Comparison of ENCODE assay signal across 21 cellular contexts in the genomic region with DNA sequence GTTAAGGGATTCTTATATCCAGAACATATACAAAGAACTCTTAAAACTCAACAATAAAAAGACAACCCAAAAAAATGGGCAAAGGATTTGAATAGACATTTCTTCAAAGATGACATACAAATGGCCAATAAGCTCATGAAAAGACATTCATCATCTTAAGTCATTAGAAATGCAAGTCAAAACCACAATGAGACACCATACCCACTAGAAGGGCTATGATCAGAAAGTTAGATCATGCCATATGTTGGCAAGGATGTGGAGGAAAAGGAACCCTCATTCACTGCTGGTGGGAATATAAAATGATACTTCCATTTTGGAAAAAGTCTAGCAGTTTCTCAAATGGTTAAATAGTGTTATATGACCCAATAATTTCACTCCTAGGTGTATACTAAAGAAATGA. TPM values are rescaled to one million over a fixed set of nuclear protein-coding genes. Genes with fewer than 3 reads are reported as not detected.
A peak's percentile ranks its signal among the peaks of the same experiment; 100 is the strongest.
DNase-seq lines count a peak whose midpoint lies in the region; ATAC-seq and TF ChIP-seq lines count a peak whose summit lies in the region.
"Had no signal": no experiment of that assay in that cellular context is flagged by ENCODE, and none has a peak within 500 bp of the region (broad histone marks: within the 10 kb centered on the region; RNA-seq: fewer than 3 reads in every experiment).

No MANE protein-coding gene starts in this region.

- no peak overlapping the region for H3K4me2 ChIP-seq in SK-N-SH
- H3K4me2 ChIP-seq: PC-9 had no signal

- H4K20me1 ChIP-seq in SK-N-SH (ENCODE audit: insufficient read depth) = no peaks in the 10 kb centered on the region

- H3K27me3 ChIP-seq in SK-N-SH (ENCODE audit: insufficient read depth) (no peaks in the 10 kb centered on the region), sigmoid colon (no peaks in the 10 kb centered on the region)
- no peaks in the 10 kb centered on the region for H3K27me3 ChIP-seq in effector memory CD4-positive, alpha-beta T cell (replicated peaks; ENCODE audit: control insufficient read depth, insufficient read depth, low read length, poor library complexity, severe bottlenecking)

- H3K36me3 Mint-ChIP-seq in stimulated activated naive B cell treated with anti-CD40 and anti-IgM and Interleukin-4, amounts not matched to agents 10 μg/mL and 1 μg/mL and 100 μg/mL, for 72 hours = peaks cover 12 to 29% of the 10 kb centered on the region in 2 donors
- peaks cover 25% of the 10 kb centered on the region for H3K36me3 Mint-ChIP-seq in stimulated activated effector memory CD8-positive, alpha-beta T cell treated with anti-CD3 and anti-CD28 coated beads, Interleukin-12 subunit alpha, Interleukin-12 subunit beta, amount 100 ng/mL, for 72 hours

- TF ChIP-seq EP300 in SK-N-SH (IDR thresholded peaks at IDR 0.05; ENCODE audit: borderline replicate concordance in 1 of 2, low read depth in 1 of 2, low read length in 1 of 2) (no peak), sigmoid colon (IDR thresholded peaks at IDR 0.05) (no peak)

- H3K4me1 Mint-ChIP-seq in stimulated activated naive B cell treated with anti-CD40 and anti-IgM and Interleukin-4, amounts not matched to agents 10 μg/mL and 1 μg/mL and 100 μg/mL, for 72 hours = peaks cover 6 to 15% of the 10 kb centered on the region in 2 donors
- H3K4me1 Mint-ChIP-seq in stimulated activated effector memory CD8-positive, alpha-beta T cell treated with anti-CD3 and anti-CD28 coated beads, Interleukin-12 subunit alpha, Interleukin-12 subunit beta, amount 100 ng/mL, for 72 hours = peaks cover 9% of the 10 kb centered on the region

- H3K4me1 ChIP-seq in SK-N-SH (ENCODE audit: control insufficient read depth in 1 of 2, insufficient read depth in 2 of 2, low read depth in 1 of 2, low read length in 1 of 2) (peaks cover 0 to 3% of the 10 kb centered on the region in 2 experiments; a peak in 1 of 4 replicates), sigmoid colon (peaks cover 0 to 53% (median 47%) of the 10 kb centered on the region in 4 donors)
- H3K4me1 ChIP-seq in effector memory CD4-positive, alpha-beta T cell (ENCODE audit: control insufficient read depth, insufficient read depth, low read length, poor library complexity, severe bottlenecking) = no peaks in the 10 kb centered on the region

- peaks cover 10% of the 10 kb centered on the region for H3F3A ChIP-seq in SK-N-SH (replicated peaks; ENCODE audit: insufficient read depth)

- intact Hi-C loops in sigmoid colon (cut with DNase I) = no loop called here

- CTCF ChIA-PET in SK-N-SH (lab: Yijun Ruan, JAX) = interaction anchor here (0.7 kb wide), 1 partner anchor 199 kb away, joined by 3 read pairs; no protein-coding TSS in a partner anchor

- H3K36me3 ChIP-seq in SK-N-SH (replicated peaks in 1 of 2; ENCODE audit: control insufficient read depth in 1 of 2, insufficient read depth in 2 of 2, low read length in 1 of 2) = no peaks in the 10 kb centered on the region
- no peaks in the 10 kb centered on the region for H3K36me3 ChIP-seq in sigmoid colon
- H3K36me3 ChIP-seq in effector memory CD4-positive, alpha-beta T cell (ENCODE audit: control insufficient read depth, insufficient read depth, low read length) = peaks cover 6% of the 10 kb centered on the region

- DNase-seq in SK-N-SH = no peak
- peak; percentile 32 for DNase-seq in RKO (ENCODE audit: low spot score)
- peak; percentile 9 for DNase-seq in glomerular visceral epithelial cell (ENCODE audit: extremely low spot score)
- DNase-seq in stimulated activated naive B cell treated with anti-CD40 and anti-IgM and Interleukin-4, amounts not matched to agents 10 μg/mL and 1 μg/mL and 100 μg/mL, for 72 hours = no peak
- no peak for DNase-seq in sigmoid colon
- no peak for DNase-seq in stimulated activated effector memory CD8-positive, alpha-beta T cell treated with anti-CD3 and anti-CD28 coated beads, Interleukin-12 subunit alpha, Interleukin-12 subunit beta, amount 100 ng/mL, for 72 hours (ENCODE audit: low spot score in 2 of 2)
- DNase-seq in effector memory CD4-positive, alpha-beta T cell = no peak
- DNase-seq: CD4-positive, alpha-beta memory T cell; GOT3; IMR-90; NCI-H1092 treated with DMSO at 0.1 percent for 48 hours; NCI-H146; NCI-H2081 treated with DMSO at 0.1 percent for 48 hours; NCI-H524; PC-9 had no signal

- no peak overlapping the region for H2AFZ ChIP-seq in SK-N-SH (ENCODE audit: low read depth)
- H2AFZ ChIP-seq: PC-9 had no signal

- no peak overlapping the region for H3K4me3 ChIP-seq in SK-N-SH (ENCODE audit: low read depth in 2 of 2, low read length in 1 of 2)
- no peak overlapping the region for H3K4me3 ChIP-seq in sigmoid colon
- no peak overlapping the region for H3K4me3 ChIP-seq in effector memory CD4-positive, alpha-beta T cell (ENCODE audit: insufficient read depth, low read depth, low read length, poor library complexity, severe bottlenecking)
- H3K4me3 ChIP-seq: PC-9 had no signal

- POLR2A ChIA-PET in SK-N-SH (lab: Yijun Ruan, JAX) = no interaction called here

- TF ChIP-seq CTCF in SK-N-SH (IDR thresholded peaks at IDR 0.05) (no peak), sigmoid colon (IDR thresholded peaks at IDR 0.05) (no peak)

- no peak for TF ChIP-seq POLR2A in sigmoid colon (IDR thresholded peaks at IDR 0.05)

- H3K9me3 Mint-ChIP-seq in stimulated activated naive B cell treated with anti-CD40 and anti-IgM and Interleukin-4, amounts not matched to agents 10 μg/mL and 1 μg/mL and 100 μg/mL, for 72 hours = no peaks in the 10 kb centered on the region
- no peaks in the 10 kb centered on the region for H3K9me3 Mint-ChIP-seq in stimulated activated effector memory CD8-positive, alpha-beta T cell treated with anti-CD3 and anti-CD28 coated beads, Interleukin-12 subunit alpha, Interleukin-12 subunit beta, amount 100 ng/mL, for 72 hours
- H3K9me3 Mint-ChIP-seq: CD4-positive, alpha-beta memory T cell had no signal

- no peaks in the 10 kb centered on the region for H3K27me3 Mint-ChIP-seq in stimulated activated naive B cell treated with anti-CD40 and anti-IgM and Interleukin-4, amounts not matched to agents 10 μg/mL and 1 μg/mL and 100 μg/mL, for 72 hours
- H3K27me3 Mint-ChIP-seq: B cell; CD4-positive, alpha-beta memory T cell had no signal

- H3K9me2 ChIP-seq in SK-N-SH = no peaks in the 10 kb centered on the region

- TF ChIP-seq RAD21 in SK-N-SH (IDR thresholded peaks at IDR 0.05; ENCODE audit: low read length) = no peak

- H3K9ac ChIP-seq in SK-N-SH = no peak overlapping the region

- no peaks in the 10 kb centered on the region for H3K79me2 ChIP-seq in SK-N-SH (ENCODE audit: insufficient read depth)

- no peak overlapping the region for H3K4me3 Mint-ChIP-seq in stimulated activated naive B cell treated with anti-CD40 and anti-IgM and Interleukin-4, amounts not matched to agents 10 μg/mL and 1 μg/mL and 100 μg/mL, for 72 hours
- no peak overlapping the region for H3K4me3 Mint-ChIP-seq in stimulated activated effector memory CD8-positive, alpha-beta T cell treated with anti-CD3 and anti-CD28 coated beads, Interleukin-12 subunit alpha, Interleukin-12 subunit beta, amount 100 ng/mL, for 72 hours
- H3K4me3 Mint-ChIP-seq: B cell; CD4-positive, alpha-beta memory T cell had no signal

- peak overlapping the region; percentile 14 for H3K27ac Mint-ChIP-seq in stimulated activated naive B cell treated with anti-CD40 and anti-IgM and Interleukin-4, amounts not matched to agents 10 μg/mL and 1 μg/mL and 100 μg/mL, for 72 hours
- no peak overlapping the region for H3K27ac Mint-ChIP-seq in stimulated activated effector memory CD8-positive, alpha-beta T cell treated with anti-CD3 and anti-CD28 coated beads, Interleukin-12 subunit alpha, Interleukin-12 subunit beta, amount 100 ng/mL, for 72 hours
- H3K27ac Mint-ChIP-seq: B cell had no signal

- H3K27ac ChIP-seq in SK-N-SH (ENCODE audit: low read depth in 2 of 2, low read length in 1 of 2) (no peak overlapping the region), sigmoid colon (no peak overlapping the region)
- no peak overlapping the region for H3K27ac ChIP-seq in effector memory CD4-positive, alpha-beta T cell (ENCODE audit: insufficient read depth, low read length, poor library complexity, severe bottlenecking)
- H3K27ac ChIP-seq: 22Rv1, HL-60, PC-9 had no signal

- no peak for ATAC-seq in SK-N-SH treated with all-trans-retinoic acid at 6 μM for 48 hours
- no peak for ATAC-seq in stimulated activated naive B cell treated with anti-CD40 and anti-IgM and Interleukin-4, amounts not matched to agents 10 μg/mL and 1 μg/mL and 100 μg/mL, for 72 hours (replicated peaks)
- ATAC-seq in stimulated activated effector memory CD8-positive, alpha-beta T cell treated with anti-CD3 and anti-CD28 coated beads, Interleukin-12 subunit alpha, Interleukin-12 subunit beta, amount 100 ng/mL, for 72 hours = no peak
- ATAC-seq: HCT116, Right ventricle myocardium inferior had no signal

- H3K9me3 ChIP-seq in SK-N-SH (no peaks in the 10 kb centered on the region), sigmoid colon (no peaks in the 10 kb centered on the region)
- no peaks in the 10 kb centered on the region for H3K9me3 ChIP-seq in effector memory CD4-positive, alpha-beta T cell (ENCODE audit: control insufficient read depth, low read length)

TF ChIP-seq in SK-N-SH treated with all-trans-retinoic acid at 6 μM for 48 hours, 23 proteins besides CTCF, POLR2A, EP300 and RAD21 (continues in another document):
- TF ChIP-seq ZFP30 (CRISPR knock-in tag; IDR thresholded peaks at IDR 0.05) (no peak), ZFP3 (CRISPR knock-in tag; IDR thresholded peaks at IDR 0.05) (no peak), CREB5 (CRISPR knock-in tag; IDR thresholded peaks at IDR 0.05; ENCODE audit: low read depth) (no peak), SNAI2 (CRISPR knock-in tag; IDR thresholded peaks at IDR 0.05) (no peak), TCF4 (CRISPR knock-in tag; IDR thresholded peaks at IDR 0.05; ENCODE audit: borderline replicate concordance) (no peak)

RNA-seq across cellular contexts. Expression of gene PLD6, which starts 9.4 kb away (rescaled TPM):
- polyA plus RNA-seq in SK-N-SH (2012; rRNA removed) (3.7 and 4.5 TPM in 2 replicates), sigmoid colon (1 to 10 TPM in 2 of 3 donors, not detected in 1; 1.2 to 2.8 TPM)
- 4.3 and 4.9 TPM in 2 replicates for polyA plus RNA-seq in SK-N-SH (2012; cell fraction: cytosol; rRNA removed)
- 3.8 and 6.5 TPM in 2 replicates for polyA plus RNA-seq in SK-N-SH (2012; cell fraction: nucleus; rRNA removed)
- 10 to 100 TPM in 2 of 4 donors, 1 to 10 TPM in 2; 7.7 to 15.3 (median 10.2) TPM for total RNA-seq in sigmoid colon

RNA-seq across cellular contexts. Expression of gene FLCN, which starts 40.2 kb away (rescaled TPM):
- polyA plus RNA-seq in SK-N-SH (2012; rRNA removed) (14.6 and 18.0 TPM in 2 replicates), sigmoid colon (10 to 100 TPM; 10.8 to 28.6 (median 13.4) TPM)
- 3.8 and 5.7 TPM in 2 replicates for polyA plus RNA-seq in SK-N-SH (2012; cell fraction: cytosol; rRNA removed)
- polyA plus RNA-seq in SK-N-SH (2012; cell fraction: nucleus; rRNA removed) = 83.5 and 87.5 TPM in 2 replicates
- 100 to 1,000 TPM in 2 of 4 donors, 10 to 100 TPM in 2; 41.5 to 122 (median 78.7) TPM for total RNA-seq in sigmoid colon

Comparison
In these comparisons a context has a peak if more than half of its experiments do, and no peak if none do; other contexts are left out.
1. DNase-seq: peak in RKO (single experiment) and glomerular visceral epithelial cell (single experiment); none in SK-N-SH (single experiment), stimulated activated naive B cell treated with anti-CD40 and anti-IgM and Interleukin-4, amounts not matched to agents 10 μg/mL and 1 μg/mL and 100 μg/mL, for 72 hours (single experiment), sigmoid colon (single experiment), stimulated activated effector memory CD8-positive, alpha-beta T cell treated with anti-CD3 and anti-CD28 coated beads, Interleukin-12 subunit alpha, Interleukin-12 subunit beta, amount 100 ng/mL, for 72 hours (0 of 2) and effector memory CD4-positive, alpha-beta T cell (0 of 3).